In the genomic region with DNA sequence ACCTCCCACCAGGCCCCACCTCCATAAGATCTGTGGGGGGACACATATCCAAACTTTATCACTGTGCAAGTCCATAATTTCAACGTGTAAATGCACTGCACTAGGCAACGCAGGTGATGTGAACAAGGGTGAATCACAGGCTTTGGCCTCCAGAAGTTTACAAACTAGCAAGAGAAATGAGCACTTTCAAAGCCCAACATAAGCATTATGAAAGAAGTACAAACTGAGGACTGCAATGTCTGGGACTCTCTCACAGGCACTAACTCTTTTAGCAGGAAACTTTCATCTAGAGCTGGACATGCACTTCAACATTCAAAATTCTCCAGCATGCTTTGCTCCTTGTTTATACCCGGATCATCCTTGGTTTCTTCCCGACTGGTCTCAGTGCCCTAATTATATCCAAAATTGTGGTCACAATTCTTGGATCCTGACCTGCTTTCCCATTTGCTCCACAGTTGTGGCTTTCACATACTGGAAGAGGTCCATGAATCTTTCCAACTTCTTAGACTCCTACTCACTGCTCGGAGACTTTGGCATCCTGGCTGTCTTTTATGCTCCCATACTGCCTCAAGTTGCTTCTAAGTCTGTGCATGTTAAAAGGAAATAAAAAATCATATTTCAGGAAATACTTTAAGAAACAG, we compare ENCODE assay signal across 24 cellular contexts. TPM values are rescaled to one million over a fixed set of nuclear protein-coding genes. Genes with fewer than 3 reads are reported as not detected.
DNase-seq lines count a peak whose midpoint lies in the region; ATAC-seq and TF ChIP-seq lines count a peak whose summit lies in the region.
"Had no signal": no experiment of that assay in that cellular context is flagged by ENCODE, and none has a peak within 500 bp of the region (broad histone marks: within the 10 kb centered on the region; RNA-seq: fewer than 3 reads in every experiment).

No MANE protein-coding gene starts in this region.

- H3K4me3 ChIP-seq in SK-N-SH (ENCODE audit: low read depth in 2 of 2, low read length in 1 of 2) (no peak overlapping the region), right atrium auricular region (no peak overlapping the region), uterus (no peak overlapping the region)
- H3K4me3 ChIP-seq: sigmoid colon, SK-N-MC, transverse colon had no signal

- intact Hi-C loops in uterus (cut with DNase I; ENCODE audit: low total_unique reads) = no loop called here

- POLR2A ChIA-PET in SK-N-SH (lab: Yijun Ruan, JAX) = no interaction called here

- TF ChIP-seq RAD21 in SK-N-SH (IDR thresholded peaks at IDR 0.05; ENCODE audit: low read length) = no peak

- H3K4me1 Mint-ChIP-seq in chondrocyte (ENCODE audit: low read depth) = peaks cover 33% of the 10 kb centered on the region
- H3K4me1 Mint-ChIP-seq: activated naive CD8-positive, alpha-beta T cell treated with anti-CD3 and anti-CD28 coated beads, Interleukin-2, amount 50 U/mL, for 24 hours; CD8-positive, alpha-beta memory T cell; memory B cell had no signal

- 68% methylated on average over 5 of the region's 5 CpGs for WGBS in SK-N-SH (ENCODE audit: low lambda C conversion rate)

- H3K27ac ChIP-seq in SK-N-SH (ENCODE audit: low read depth in 2 of 2, low read length in 1 of 2) (peak overlapping the region in 1 of 2 experiments; percentile 46; a peak in 2 of 4 replicates), right atrium auricular region (peak overlapping the region; percentile 40), uterus (peak overlapping the region; percentile 67 to 68)
- H3K27ac ChIP-seq: 22Rv1, SK-N-MC had no signal

- peaks cover 0 to 6% of the 10 kb centered on the region in 2 experiments; a peak in 1 of 4 replicates for H3K4me1 ChIP-seq in SK-N-SH (ENCODE audit: control insufficient read depth in 1 of 2, insufficient read depth in 2 of 2, low read depth in 1 of 2, low read length in 1 of 2)
- peaks cover 0 to 4% of the 10 kb centered on the region in 2 donors for H3K4me1 ChIP-seq in right atrium auricular region
- peaks cover 0 to 5% of the 10 kb centered on the region in 2 donors for H3K4me1 ChIP-seq in uterus
- H3K4me1 ChIP-seq: sigmoid colon, transverse colon had no signal

- H3K36me3 ChIP-seq in SK-N-SH (replicated peaks in 1 of 2; ENCODE audit: control insufficient read depth in 1 of 2, insufficient read depth in 2 of 2, low read length in 1 of 2) (no peaks in the 10 kb centered on the region), right atrium auricular region (no peaks in the 10 kb centered on the region), uterus (no peaks in the 10 kb centered on the region)
- H3K36me3 ChIP-seq: sigmoid colon, transverse colon had no signal

- H3K9me2 ChIP-seq in SK-N-SH = no peaks in the 10 kb centered on the region

- peak overlapping the region; percentile 26; the same call in 1 of the 2 replicates for H2AFZ ChIP-seq in SK-N-SH (ENCODE audit: low read depth)

- H3K4me2 ChIP-seq in SK-N-SH = no peak overlapping the region

- TF ChIP-seq EP300 in SK-N-SH (IDR thresholded peaks at IDR 0.05; ENCODE audit: borderline replicate concordance in 1 of 2, low read depth in 1 of 2, low read length in 1 of 2) = no peak

- H3K9me3 ChIP-seq in SK-N-SH (no peaks in the 10 kb centered on the region), right atrium auricular region (no peaks in the 10 kb centered on the region), uterus (no peaks in the 10 kb centered on the region)
- H3K9me3 ChIP-seq: sigmoid colon, transverse colon had no signal

- no peak for DNase-seq in SK-N-SH
- no peak for DNase-seq in chondrocyte (ENCODE audit: low spot score)
- DNase-seq in right atrium auricular region (ENCODE audit: low spot score) = no peak
- no peak for DNase-seq in uterus
- no peak for DNase-seq in hippocampal formation (lab: John Stamatoyannopoulos, UW)
- no peak for DNase-seq in amniotic stem cell (lab: John Stamatoyannopoulos, UW)
- DNase-seq: activated CD4-positive, alpha-beta T cell treated with anti-CD3 and anti-CD28 coated beads, Interleukin-2, amount 50 U/mL, for 4 hours; activated naive CD8-positive, alpha-beta T cell treated with anti-CD3 and anti-CD28 coated beads, Interleukin-2, amount 50 U/mL, for 24 hours; activated T-cell treated with anti-CD3 and anti-CD28 coated beads, Interleukin-2, amount 50 U/mL, for 72 hours; CD8-positive, alpha-beta memory T cell; HCEC 1CT; MM.1S; NCI-H2029 treated with DMSO at 0.1 percent for 48 hours; NCI-H524 treated with DMSO at 0.1 percent for 48 hours; sigmoid colon; stimulated activated CD4-positive, alpha-beta T cell treated with anti-CD3 and anti-CD28 coated beads, Interleukin-4, amount 100 ng/mL, for 4 hours; transverse colon had no signal

- H3K36me3 Mint-ChIP-seq in chondrocyte (ENCODE audit: low read depth) = no peaks in the 10 kb centered on the region
- H3K36me3 Mint-ChIP-seq: CD8-positive, alpha-beta memory T cell; memory B cell had no signal

- H3K4me3 Mint-ChIP-seq in chondrocyte (ENCODE audit: unreplicated experiment) = no peak overlapping the region
- H3K4me3 Mint-ChIP-seq: activated naive CD8-positive, alpha-beta T cell treated with anti-CD3 and anti-CD28 coated beads, Interleukin-2, amount 50 U/mL, for 24 hours; activated T-cell treated with anti-CD3 and anti-CD28 coated beads, Interleukin-2, amount 50 U/mL, for 72 hours; CD8-positive, alpha-beta memory T cell; dendritic cell treated with granulocyte-macrophage colony-stimulating factor and Interleukin-4, amounts not matched to agents 40 ng/mL and 50 ng/mL, for 4 days; memory B cell; neural crest cell had no signal

- no peak for ATAC-seq in SK-N-SH treated with all-trans-retinoic acid at 6 μM for 48 hours
- no peak for ATAC-seq in GM21528 (IDR thresholded peaks at IDR 0.05; ENCODE audit: low FRiP score, unreplicated experiment)
- ATAC-seq: activated naive CD8-positive, alpha-beta T cell treated with anti-CD3 and anti-CD28 coated beads, Interleukin-2, amount 50 U/mL, for 24 hours; activated T-cell treated with anti-CD3 and anti-CD28 coated beads, Interleukin-2, amount 50 U/mL, for 72 hours had no signal

- H3K79me2 ChIP-seq in SK-N-SH (ENCODE audit: insufficient read depth) = no peaks in the 10 kb centered on the region

- H3K27me3 ChIP-seq in SK-N-SH (ENCODE audit: insufficient read depth) = no peaks in the 10 kb centered on the region
- H3K27me3 ChIP-seq in right atrium auricular region = no peaks in the 10 kb centered on the region
- H3K27me3 ChIP-seq in uterus = no peaks in the 10 kb centered on the region
- H3K27me3 ChIP-seq: sigmoid colon, transverse colon had no signal

- TF ChIP-seq POLR2A in uterus (IDR thresholded peaks at IDR 0.05) = no peak

- H3F3A ChIP-seq in SK-N-SH (replicated peaks; ENCODE audit: insufficient read depth) = peaks cover 7% of the 10 kb centered on the region

- TF ChIP-seq CTCF in SK-N-SH (IDR thresholded peaks at IDR 0.05) (no peak), chondrocyte (IDR thresholded peaks at IDR 0.05) (no peak), right atrium auricular region (IDR thresholded peaks at IDR 0.05) (no peak), uterus (IDR thresholded peaks at IDR 0.05) (no peak)

- peaks cover 2% of the 10 kb centered on the region for H3K9me3 Mint-ChIP-seq in chondrocyte (ENCODE audit: low read depth)
- H3K9me3 Mint-ChIP-seq: activated naive CD8-positive, alpha-beta T cell treated with anti-CD3 and anti-CD28 coated beads, Interleukin-2, amount 50 U/mL, for 24 hours; activated T-cell treated with anti-CD3 and anti-CD28 coated beads, Interleukin-2, amount 50 U/mL, for 72 hours; CD8-positive, alpha-beta memory T cell; dendritic cell treated with granulocyte-macrophage colony-stimulating factor and Interleukin-4, amounts not matched to agents 40 ng/mL and 50 ng/mL, for 4 days; memory B cell had no signal

- H3K9ac ChIP-seq in SK-N-SH = no peak overlapping the region

- no peaks in the 10 kb centered on the region for H4K20me1 ChIP-seq in SK-N-SH (ENCODE audit: insufficient read depth)

- CTCF ChIA-PET in SK-N-SH (lab: Yijun Ruan, JAX) = no interaction called here

- H3K27ac Mint-ChIP-seq in chondrocyte (ENCODE audit: unreplicated experiment) = peak overlapping the region; percentile 46
- H3K27ac Mint-ChIP-seq: activated naive CD8-positive, alpha-beta T cell treated with anti-CD3 and anti-CD28 coated beads, Interleukin-2, amount 50 U/mL, for 24 hours; activated T-cell treated with anti-CD3 and anti-CD28 coated beads, Interleukin-2, amount 50 U/mL, for 72 hours; dendritic cell treated with granulocyte-macrophage colony-stimulating factor and Interleukin-4, amounts not matched to agents 40 ng/mL and 50 ng/mL, for 4 days; memory B cell had no signal

- no peaks in the 10 kb centered on the region for H3K27me3 Mint-ChIP-seq in chondrocyte (ENCODE audit: low read depth)
- H3K27me3 Mint-ChIP-seq: dendritic cell treated with granulocyte-macrophage colony-stimulating factor and Interleukin-4, amounts not matched to agents 40 ng/mL and 50 ng/mL, for 4 days had no signal

TF ChIP-seq in SK-N-SH, 30 proteins besides CTCF, POLR2A, EP300 and RAD21 (continues in another document):
- TF ChIP-seq GABPA (IDR thresholded peaks at IDR 0.05; ENCODE audit: low read depth) = no peak
- TF ChIP-seq, protein P1, sequence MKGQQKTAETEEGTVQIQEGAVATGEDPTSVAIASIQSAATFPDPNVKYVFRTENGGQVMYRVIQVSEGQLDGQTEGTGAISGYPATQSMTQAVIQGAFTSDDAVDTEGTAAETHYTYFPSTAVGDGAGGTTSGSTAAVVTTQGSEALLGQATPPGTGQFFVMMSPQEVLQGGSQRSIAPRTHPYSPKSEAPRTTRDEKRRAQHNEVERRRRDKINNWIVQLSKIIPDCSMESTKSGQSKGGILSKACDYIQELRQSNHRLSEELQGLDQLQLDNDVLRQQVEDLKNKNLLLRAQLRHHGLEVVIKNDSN (IDR thresholded peaks at IDR 0.05; ENCODE audit: borderline replicate concordance, low read depth) = no peak

TF ChIP-seq in SK-N-SH treated with all-trans-retinoic acid at 6 μM for 48 hours, 23 proteins besides CTCF, POLR2A, EP300 and RAD21 (continues in another document):
- TF ChIP-seq CSDC2 (CRISPR knock-in tag; IDR thresholded peaks at IDR 0.05) (no peak), ZNF8 (CRISPR knock-in tag; IDR thresholded peaks at IDR 0.05) (no peak), OSR1 (CRISPR knock-in tag; IDR thresholded peaks at IDR 0.05) (no peak), ESRRG (CRISPR knock-in tag; IDR thresholded peaks at IDR 0.05) (no peak), BACH2 (CRISPR knock-in tag; IDR thresholded peaks at IDR 0.05; ENCODE audit: borderline replicate concordance) (no peak)

RNA-seq across cellular contexts. Expression of a gene that starts 44.9 kb away (rescaled TPM):
- 85.6 and 108 TPM in 2 replicates for polyA plus RNA-seq in SK-N-SH (2012; rRNA removed)
- 113 and 145 TPM in 2 replicates for polyA plus RNA-seq in SK-N-SH (2012; cell fraction: cytosol; rRNA removed)
- 27.7 and 44.7 TPM in 2 replicates for polyA plus RNA-seq in SK-N-SH (2012; cell fraction: nucleus; rRNA removed)
- total RNA-seq in chondrocyte = 153 to 172 TPM (median 154 TPM) in 3 replicates
- total RNA-seq in right atrium auricular region = 10 to 100 TPM; 75.7 to 77.1 TPM
- 10 to 100 TPM; 43.8 to 65.8 (median 58.2) TPM for total RNA-seq in uterus

RNA-seq across cellular contexts. Expression of a gene that starts 48.1 kb away (rescaled TPM):
- polyA plus RNA-seq in SK-N-SH (2012; rRNA removed) = 18.6 and 19.8 TPM in 2 replicates
- polyA plus RNA-seq in SK-N-SH (2012; cell fraction: cytosol; rRNA removed) = 16.0 and 20.7 TPM in 2 replicates
- polyA plus RNA-seq in SK-N-SH (2012; cell fraction: nucleus; rRNA removed) = 12.1 and 24.0 TPM in 2 replicates
- 114 to 181 TPM (median 120 TPM) in 3 replicates for total RNA-seq in chondrocyte
- total RNA-seq in right atrium auricular region = 10 to 100 TPM; 46.9 to 72.3 TPM
- total RNA-seq in uterus = 100 to 1,000 TPM in 3 of 4 donors, 10 to 100 TPM in 1; 93.7 to 173 (median 109) TPM
